ENCODE assay signal across 27 cellular contexts in genomic region chr20:57974863-57975262, GRCh38.
"Had no signal": no experiment of that assay in that cellular context is flagged by ENCODE, and none has a peak within 500 bp of the region (broad histone marks: within the 10 kb centered on the region; RNA-seq: fewer than 3 reads in every experiment).

No MANE protein-coding gene starts in this region.

- H3K27me3 ChIP-seq: colonic mucosa, gastrocnemius medialis had no signal

- H3K9me3 ChIP-seq: colonic mucosa, esophagus squamous epithelium, gastrocnemius medialis, left lung, lower lobe of right lung, mucosa of descending colon had no signal

- H3K4me3 Mint-ChIP-seq: dendritic cell treated with granulocyte-macrophage colony-stimulating factor and Interleukin-4, amounts not matched to agents 40 ng/mL and 50 ng/mL, for 4 days; effector memory CD8-positive, alpha-beta T cell; endodermal cell; mesothelial cell of epicardium had no signal

- ATAC-seq: effector memory CD8-positive, alpha-beta T cell; esophagus mucosa; gastrocnemius medialis; heart right ventricle; left cardiac atrium; left lung; left ventricle myocardium superior; lower lobe of right lung; mucosa of descending colon had no signal

- FAIRE-seq: endometrium, islet of Langerhans, keratinocyte had no signal

- H3K4me3 ChIP-seq: colonic mucosa, esophagus squamous epithelium, gastrocnemius medialis, heart right ventricle, left lung, lower lobe of right lung, mucosa of descending colon had no signal

- H3K9me3 Mint-ChIP-seq: dendritic cell treated with granulocyte-macrophage colony-stimulating factor and Interleukin-4, amounts not matched to agents 40 ng/mL and 50 ng/mL, for 4 days; endodermal cell had no signal

- H3K36me3 ChIP-seq: colonic mucosa, esophagus squamous epithelium, gastrocnemius medialis, heart right ventricle, left lung, lower lobe of right lung had no signal

- H3K4me1 Mint-ChIP-seq: endodermal cell had no signal

- H3K36me3 Mint-ChIP-seq: mesothelial cell of epicardium had no signal

- H3K27ac Mint-ChIP-seq: dendritic cell treated with granulocyte-macrophage colony-stimulating factor and Interleukin-4, amounts not matched to agents 40 ng/mL and 50 ng/mL, for 4 days; effector memory CD8-positive, alpha-beta T cell; endodermal cell; mesothelial cell of epicardium had no signal

- H3K4me1 ChIP-seq: colonic mucosa, gastrocnemius medialis, left lung, lower lobe of right lung had no signal

- DNase-seq: colonic mucosa; cortex of kidney; effector CD8-positive, alpha-beta T cell; effector memory CD8-positive, alpha-beta T cell; endodermal cell; erythroblast; esophagus squamous epithelium; foreskin fibroblast; foreskin melanocyte; gastrocnemius medialis; glutamatergic neuron; head of caudate nucleus; heart right ventricle; hippocampal formation; left cardiac atrium; left lung; left ventricle myocardium superior; lower lobe of right lung; mesenchymal stem cell; mucosa of descending colon had no signal

- H3K27ac ChIP-seq: colonic mucosa, epithelial cell of prostate, esophagus squamous epithelium, gastrocnemius medialis, heart right ventricle, left lung, lower lobe of right lung had no signal
